Comparison of ENCODE assay signal across 11 cellular contexts in the genomic region with DNA sequence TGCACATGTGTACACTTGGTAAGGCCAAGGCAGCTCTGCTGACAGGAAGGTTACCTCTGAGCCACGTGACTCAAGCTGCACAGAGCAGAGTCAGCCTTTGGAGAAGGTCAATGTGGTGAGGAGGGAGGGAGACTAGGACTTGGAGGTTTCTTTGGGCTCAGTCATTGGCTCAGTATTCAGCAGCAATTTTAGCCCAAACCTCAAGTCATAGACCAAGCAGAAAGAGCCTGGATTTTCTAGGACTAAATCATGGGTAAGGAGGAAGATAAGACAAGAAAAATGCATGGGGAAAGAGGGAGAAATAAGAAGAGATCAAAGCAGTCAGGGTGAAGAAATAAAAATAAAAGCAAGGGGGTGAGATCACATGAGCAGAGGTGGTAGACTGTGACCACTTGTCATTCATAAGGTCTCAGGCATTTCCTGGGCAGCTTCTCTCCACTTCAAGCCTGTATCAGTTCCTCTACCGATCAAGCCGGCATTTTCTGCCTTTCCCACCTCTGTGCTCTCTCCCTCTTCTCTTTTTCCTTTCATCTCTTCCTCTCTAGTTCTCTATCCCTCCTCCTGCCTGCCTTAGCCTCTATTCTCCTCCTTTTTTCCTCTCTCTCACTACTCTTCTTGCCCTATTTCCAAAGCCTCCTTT. TPM values are rescaled to one million over a fixed set of nuclear protein-coding genes. Genes with fewer than 3 reads are reported as not detected.
DNase-seq lines count a peak whose midpoint lies in the region; ATAC-seq, FAIRE-seq and TF ChIP-seq lines count a peak whose summit lies in the region.
"Had no signal": no experiment of that assay in that cellular context is flagged by ENCODE, and none has a peak within 500 bp of the region (broad histone marks: within the 10 kb centered on the region; RNA-seq: fewer than 3 reads in every experiment).

No MANE protein-coding gene starts in this region.

- no peak for TF ChIP-seq CTCF in CD14-positive monocyte (IDR thresholded peaks at IDR 0.05)

- H3K27ac Mint-ChIP-seq in CD14-positive monocyte (peak overlapping the region in 5 of 7 donors; percentile 10 to 81 (median 66)), T-helper 17 cell (peak overlapping the region; percentile 83)

- intact Hi-C loops in CD14-positive monocyte (cut with micrococcal nuclease), result no loop called here
- intact Hi-C loops in left cardiac atrium (cut with DNase I), result no loop called here

- H3K4me3 Mint-ChIP-seq in CD14-positive monocyte (no peak overlapping the region), T-helper 17 cell (no peak overlapping the region)

- no peak for DNase-seq in CD14-positive monocyte (ENCODE audit: low spot score)
- no peak for DNase-seq in T-helper 17 cell
- no peak for DNase-seq in NCI-H2227 (lab: John Stamatoyannopoulos, UW; ENCODE audit: unreplicated experiment)
- DNase-seq in stimulated activated CD8-positive, alpha-beta memory T cell treated with anti-CD3 and anti-CD28 coated beads, Interleukin-4, amount 100 ng/mL, for 48 hours, result no peak
- no peak for DNase-seq in left cardiac atrium
- no peak for DNase-seq in H54 (ENCODE audit: insufficient read length, low spot score)
- DNase-seq: DMS153, NCI-H187, spleen had no signal

- H3K9me3 Mint-ChIP-seq in CD14-positive monocyte, result peaks cover 0 to 2% (median 0%) of the 10 kb centered on the region in 7 donors

- H3K27me3 Mint-ChIP-seq in CD14-positive monocyte (ENCODE audit: low read depth in 3 of 3), result peaks cover 2% of the 10 kb centered on the region in 3 donors
- no peaks in the 10 kb centered on the region for H3K27me3 Mint-ChIP-seq in T-helper 17 cell

- TF ChIP-seq POLR2A in H54 (IDR thresholded peaks at IDR 0.05; ENCODE audit: low read depth, low read length), result no peak

- H3K9me3 ChIP-seq in T-helper 17 cell (ENCODE audit: control insufficient read depth, low read length, poor library complexity, severe bottlenecking), result no peaks in the 10 kb centered on the region
- H3K9me3 ChIP-seq: spleen had no signal

- H3K36me3 Mint-ChIP-seq in CD14-positive monocyte (no peaks in the 10 kb centered on the region), T-helper 17 cell (ENCODE audit: low read depth) (no peaks in the 10 kb centered on the region)

- H3K4me1 Mint-ChIP-seq in CD14-positive monocyte (peaks cover 10% of the 10 kb centered on the region), T-helper 17 cell (peaks cover 18% of the 10 kb centered on the region)

- ATAC-seq in GM18907 (IDR thresholded peaks at IDR 0.05; ENCODE audit: unreplicated experiment) (peak; percentile 82), HG02970 (IDR thresholded peaks at IDR 0.05; ENCODE audit: low FRiP score, unreplicated experiment) (peak; percentile 59), T-helper 17 cell (peak; percentile 31), left cardiac atrium (no peak)

- FAIRE-seq in H54 (lab: Jason Lieb, UNC), result no peak

RNA-seq across cellular contexts. Expression of a gene that starts 51.7 kb away (rescaled TPM):
- 10 to 100 TPM; 10.4 to 12.7 TPM for polyA plus RNA-seq in CD14-positive monocyte
- 100 to 1,000 TPM in 1 of 2 donors, 10 to 100 TPM in 1; 95.6 to 107 TPM for total RNA-seq in T-helper 17 cell
- total RNA-seq in left cardiac atrium, result 1 to 10 TPM; 5.3 to 6.5 TPM

Comparison
In these comparisons a context has a peak if more than half of its experiments do, and no peak if none do; other contexts are left out.
1. ATAC-seq: peak in GM18907 (single experiment), HG02970 (single experiment) and T-helper 17 cell (single experiment); none in left cardiac atrium (0 of 2).
2. RNA of a gene that starts 51.7 kb away (total RNA-seq): 95.6 to 107 TPM in T-helper 17 cell; 5.3 to 6.5 TPM in left cardiac atrium; every median in the first group is over 10 times any median in the second.